Comparison of ENCODE assay signal across 25 cellular contexts in genomic region chr20:59220161-59220560, GRCh38. TPM values are rescaled to one million over a fixed set of nuclear protein-coding genes. Genes with fewer than 3 reads are reported as not detected.
DNase-seq lines count a peak whose midpoint lies in the region; ATAC-seq and TF ChIP-seq lines count a peak whose summit lies in the region.
"Had no signal": no experiment of that assay in that cellular context is flagged by ENCODE, and none has a peak within 500 bp of the region (broad histone marks: within the 10 kb centered on the region; RNA-seq: fewer than 3 reads in every experiment).

No MANE protein-coding gene starts in this region.

- H3K4me1 ChIP-seq in CD8-positive, alpha-beta memory T cell (ENCODE audit: insufficient read depth, low read length), result peaks cover 16% of the 10 kb centered on the region

- H3K9me3 ChIP-seq in CD8-positive, alpha-beta memory T cell (ENCODE audit: low read length), result no peaks in the 10 kb centered on the region
- H3K9me3 ChIP-seq: MG63 had no signal

- H3K27ac ChIP-seq in CD8-positive, alpha-beta memory T cell (ENCODE audit: low read depth, low read length), result no peak overlapping the region

- TF ChIP-seq CTCF in mesothelial cell of epicardium (IDR thresholded peaks at IDR 0.05; ENCODE audit: unreplicated experiment), result no peak
- TF ChIP-seq CTCF in type B pancreatic cell (conservative IDR thresholded peaks at IDR 0.05), result no peak

- H3K27ac Mint-ChIP-seq in activated naive CD4-positive, alpha-beta T cell treated with anti-CD3 and anti-CD28 coated beads, Interleukin-2, amount 50 U/mL, for 72 hours, result peak overlapping the region in 1 of 2 donors; percentile 44
- peak overlapping the region in 7 of 8 donors; percentile 35 to 88 (median 73) for H3K27ac Mint-ChIP-seq in CD8-positive, alpha-beta memory T cell
- H3K27ac Mint-ChIP-seq in mesothelial cell of epicardium, result peak overlapping the region; percentile 62
- H3K27ac Mint-ChIP-seq in type B pancreatic cell, result no peak overlapping the region

- H3K27me3 ChIP-seq in CD8-positive, alpha-beta memory T cell (ENCODE audit: insufficient read depth, low read length, poor library complexity, severe bottlenecking), result no peaks in the 10 kb centered on the region

- DNase-seq in activated naive CD4-positive, alpha-beta T cell treated with anti-CD3 and anti-CD28 coated beads, Interleukin-2, amount 50 U/mL, for 72 hours (ENCODE audit: low spot score in 2 of 2), result no peak
- no peak for DNase-seq in activated naive CD4-positive, alpha-beta T cell treated with Interleukin-2 at 50 U/mL for 16 hours
- no peak for DNase-seq in CD8-positive, alpha-beta memory T cell
- DNase-seq in mesothelial cell of epicardium (ENCODE audit: low spot score in 2 of 2, unreplicated experiment in 2 of 2) (no peak), type B pancreatic cell (ENCODE audit: extremely low spot score, unreplicated experiment) (no peak), C1 segment of cervical spinal cord (lab: John Stamatoyannopoulos, UW) (no peak)
- DNase-seq in activated CD8-positive, alpha-beta memory T cell treated with anti-CD3 and anti-CD28 coated beads, Interleukin-2, amount 50 U/mL, for 48 hours, result no peak
- DNase-seq: Calu3; DMS79 treated with DMSO at 0.1 percent for 48 hours; GF-D8; HCEC 1CT; IMR-90; KG1; MG63; NCI-H1105 treated with DMSO at 0.1 percent for 48 hours; NCI-H146; NCI-H1930; NCI-H2107; NCI-H446; NCI-H524 treated with DMSO at 0.1 percent for 48 hours; NK-92 treated with Interleukin-12 subunit alpha and Interleukin-12 subunit beta, amount 100 ng/mL, for 24 hours; PC-3 had no signal

- peaks cover 18 to 33% (median 24%) of the 10 kb centered on the region in 3 donors for H3K4me1 Mint-ChIP-seq in CD8-positive, alpha-beta memory T cell
- H3K4me1 Mint-ChIP-seq in mesothelial cell of epicardium (peaks cover 54% of the 10 kb centered on the region), type B pancreatic cell (ENCODE audit: unreplicated experiment) (peaks cover 58% of the 10 kb centered on the region)

- H3K36me3 ChIP-seq in CD8-positive, alpha-beta memory T cell (ENCODE audit: insufficient read depth, low read length), result peaks cover 17% of the 10 kb centered on the region
- H3K36me3 ChIP-seq: MG63 had no signal

- H3K4me3 ChIP-seq in CD8-positive, alpha-beta memory T cell (ENCODE audit: low read length), result no peak overlapping the region
- H3K4me3 ChIP-seq: MG63 had no signal

- peak; percentile 23 to 30 for ATAC-seq in activated naive CD4-positive, alpha-beta T cell treated with anti-CD3 and anti-CD28 coated beads, Interleukin-2, amount 50 U/mL, for 72 hours
- ATAC-seq: PC-3 had no signal

- POLR2A ChIA-PET in CD8-positive, alpha-beta memory T cell (lab: Charles Lee), result no interaction called here

- no peaks in the 10 kb centered on the region for H3K9me3 Mint-ChIP-seq in activated naive CD4-positive, alpha-beta T cell treated with anti-CD3 and anti-CD28 coated beads, Interleukin-2, amount 50 U/mL, for 72 hours
- no peaks in the 10 kb centered on the region for H3K9me3 Mint-ChIP-seq in CD8-positive, alpha-beta memory T cell
- H3K9me3 Mint-ChIP-seq in mesothelial cell of epicardium (no peaks in the 10 kb centered on the region), type B pancreatic cell (no peaks in the 10 kb centered on the region)

- H3K4me3 Mint-ChIP-seq in CD8-positive, alpha-beta memory T cell, result no peak overlapping the region
- no peak overlapping the region for H3K4me3 Mint-ChIP-seq in mesothelial cell of epicardium
- H3K4me3 Mint-ChIP-seq in type B pancreatic cell, result peak overlapping the region; percentile 35

- no peaks in the 10 kb centered on the region for H3K36me3 Mint-ChIP-seq in activated naive CD4-positive, alpha-beta T cell treated with anti-CD3 and anti-CD28 coated beads, Interleukin-2, amount 50 U/mL, for 72 hours
- H3K36me3 Mint-ChIP-seq in CD8-positive, alpha-beta memory T cell, result peaks cover 0 to 74% (median 17%) of the 10 kb centered on the region in 3 donors
- H3K36me3 Mint-ChIP-seq in mesothelial cell of epicardium (no peaks in the 10 kb centered on the region), type B pancreatic cell (no peaks in the 10 kb centered on the region)

- H3K27me3 Mint-ChIP-seq in CD8-positive, alpha-beta memory T cell, result no peaks in the 10 kb centered on the region
- peaks cover 32% of the 10 kb centered on the region for H3K27me3 Mint-ChIP-seq in mesothelial cell of epicardium (ENCODE audit: low read depth)
- peaks cover 38% of the 10 kb centered on the region for H3K27me3 Mint-ChIP-seq in type B pancreatic cell

- CTCF ChIA-PET in CD8-positive, alpha-beta memory T cell (lab: Charles Lee), result interaction anchor here (1.7 kb wide), 1 partner anchor 60 kb away, joined by 5 read pairs; no protein-coding TSS in a partner anchor

RNA-seq across cellular contexts. Expression of gene ZNF831, which starts 56.5 kb away (rescaled TPM):
- total RNA-seq in activated naive CD4-positive, alpha-beta T cell treated with anti-CD3 and anti-CD28 coated beads, Interleukin-2, amount 50 U/mL, for 72 hours, result 10 to 100 TPM in 1 of 2 donors, 1 to 10 TPM in 1; 6.6 to 12.7 TPM
- total RNA-seq in CD8-positive, alpha-beta memory T cell, result 1 to 10 TPM; 6.4 to 6.9 TPM
- 12.1 TPM for polyA plus RNA-seq in CD8-positive, alpha-beta memory T cell
- total RNA-seq in mesothelial cell of epicardium, result 0.02 to 0.05 TPM (median 0.02 TPM) in 3 replicates
- not detected in 2 replicates for total RNA-seq in type B pancreatic cell (ENCODE audit: low replicate concordance)
- total RNA-seq: A172, Calu3, H1, IMR-90, PC-3 had no signal
- polyA plus RNA-seq: BJ, H1, IMR-90 had no signal
